In genomic region chr16:65896448-65897153, GRCh38 we compare ENCODE assay signal across 19 cellular contexts.
"Had no signal": no experiment of that assay in that cellular context is flagged by ENCODE, and none has a peak within 500 bp of the region (broad histone marks: within the 10 kb centered on the region; RNA-seq: fewer than 3 reads in every experiment).

No MANE protein-coding gene starts in this region.

- H3K4me3 ChIP-seq: K562 had no signal

- H3K4me2 ChIP-seq: KMS-11 had no signal

- ATAC-seq: K562, SK-N-SH treated with all-trans-retinoic acid at 6 μM for 48 hours had no signal

- H3K9ac ChIP-seq: KMS-11 had no signal

- FAIRE-seq: K562, RCC 7860 had no signal

- H3K27ac ChIP-seq: KMS-11, RWPE1 had no signal

- DNase-seq: Kasumi-1, MM.1S, NCI-H1092 treated with DMSO at 0.1 percent for 48 hours, NCI-H1436, NCI-H187, NCI-H2029, NCI-H2081 treated with DMSO at 0.1 percent for 48 hours, NCI-H2171, NCI-H226, NCI-H446, NCI-H510A, NCI-H69, NCI-H774, SHP77 had no signal
